In genomic region chr16:14565688-14566025, GRCh38 we compare ENCODE assay signal across 25 cellular contexts.
DNase-seq lines count a peak whose midpoint lies in the region; ATAC-seq, FAIRE-seq and TF ChIP-seq lines count a peak whose summit lies in the region.
"Had no signal": no experiment of that assay in that cellular context is flagged by ENCODE, and none has a peak within 500 bp of the region (broad histone marks: within the 10 kb centered on the region; RNA-seq: fewer than 3 reads in every experiment).

No MANE protein-coding gene starts in this region.

- TF ChIP-seq CTCF in A549 (IDR thresholded peaks at IDR 0.05) (no peak), body of pancreas (IDR thresholded peaks at IDR 0.05) (no peak), OCI-LY7 (conservative IDR thresholded peaks at IDR 0.05; ENCODE audit: low read length) (no peak)

- in situ Hi-C loops in KBM-7 (cut with MboI; ENCODE audit: low pct_unique_long_range_greater_than_20kb, low sequenced_read_pairs), result no loop called here

- H3K4me2 ChIP-seq in A549 (peak overlapping the region; percentile 76), OCI-LY7 (ENCODE audit: low read length) (no peak overlapping the region)
- H3K4me2 ChIP-seq: BLaER1, neural progenitor cell had no signal

- TF ChIP-seq RAD21 in A549 (conservative IDR thresholded peaks at IDR 0.05 in 1 of 2, IDR thresholded peaks at IDR 0.05 in 1 of 2), result no peak

- CTCF ChIA-PET in A549 (lab: Yijun Ruan, JAX), result interaction anchor here (1.5 kb wide), 1 partner anchor 36 kb away, joined by 8 read pairs; no protein-coding TSS in a partner anchor
- CTCF ChIA-PET in OCI-LY7 (lab: Charles Lee; ENCODE audit: unreplicated experiment), result no interaction called here

- FAIRE-seq in A549 (lab: Jason Lieb, UNC) (no peak), GM12892 (lab: Jason Lieb, UNC) (no peak)
- FAIRE-seq: astrocyte, D721Med had no signal

- peak overlapping the region; percentile 71 to 78 for H3K27ac ChIP-seq in A549
- H3K27ac ChIP-seq in KOPT-K1 (ENCODE audit: low read depth, low read length, poor library complexity, severe bottlenecking), result peak overlapping the region; percentile 55
- H3K27ac ChIP-seq in body of pancreas, result peak overlapping the region in 3 of 4 donors; percentile 44 to 72 (median 45)
- peak overlapping the region; percentile 50 for H3K27ac ChIP-seq in muscle layer of colon (ENCODE audit: low read depth, low read length)
- H3K27ac ChIP-seq in OCI-LY7 (ENCODE audit: low read depth, low read length, poor library complexity, severe bottlenecking), result no peak overlapping the region
- H3K27ac ChIP-seq: BLaER1, foreskin keratinocyte, heart right ventricle, neural progenitor cell, upper lobe of left lung had no signal

- H3K36me3 ChIP-seq in KOPT-K1 (ENCODE audit: insufficient read depth, low read length), result peaks cover 13% of the 10 kb centered on the region
- H3K36me3 ChIP-seq in body of pancreas (replicated peaks in 1 of 2; ENCODE audit: insufficient read depth in 1 of 2, low read depth in 2 of 2), result no peaks in the 10 kb centered on the region
- no peaks in the 10 kb centered on the region for H3K36me3 ChIP-seq in muscle layer of colon (ENCODE audit: insufficient read depth, low read length)
- H3K36me3 ChIP-seq in OCI-LY7 (ENCODE audit: insufficient read depth, low read length), result peaks cover 56% of the 10 kb centered on the region
- H3K36me3 ChIP-seq: neural progenitor cell, upper lobe of left lung had no signal

- H3K4me1 ChIP-seq in A549 (peaks cover 62% of the 10 kb centered on the region), body of pancreas (peaks cover 53% of the 10 kb centered on the region), muscle layer of colon (ENCODE audit: insufficient read depth, low read length) (peaks cover 38% of the 10 kb centered on the region), OCI-LY7 (ENCODE audit: insufficient read depth, low read length, poor library complexity, severe bottlenecking) (no peaks in the 10 kb centered on the region)

- no TSS peak for BruUV-seq in OCI-LY7 (replicated peaks; lab: Mats Ljungman, UMichigan)

- no peak for TF ChIP-seq EP300 in A549 (IDR thresholded peaks at IDR 0.05)

- no peak for DNase-seq in A549 (ENCODE audit: low read depth in 1 of 2, low spot score in 1 of 2)
- no peak for DNase-seq in body of pancreas
- DNase-seq in GM12892 (ENCODE audit: insufficient read length), result no peak
- DNase-seq in OCI-LY7 (ENCODE audit: low spot score), result no peak
- DNase-seq in KBM-7, result no peak
- DNase-seq in kidney tubule cell (ENCODE audit: low spot score), result no peak
- DNase-seq: ACHN; activated CD4-positive, alpha-beta T cell treated with anti-CD3 and anti-CD28 coated beads, Interleukin-2, amount 50 U/mL, for 4 hours; activated CD4-positive, CD25-positive, alpha-beta regulatory T cell; activated naive CD8-positive, alpha-beta T cell treated with anti-CD3 and anti-CD28 coated beads for 36 hours; cerebellar nuclear complex; HCEC 1CT; heart right ventricle; NCI-H446 treated with DMSO at 0.1 percent for 48 hours; SIG-M5; stimulated activated CD8-positive, alpha-beta memory T cell treated with anti-CD3 and anti-CD28 coated beads, Interleukin-4, amount 100 ng/mL, for 48 hours; upper lobe of left lung had no signal

- H3K4me3 ChIP-seq in A549 (no peak overlapping the region), body of pancreas (no peak overlapping the region), muscle layer of colon (ENCODE audit: low read depth in 1 of 2, low read length in 2 of 2) (no peak overlapping the region), OCI-LY7 (ENCODE audit: low read depth, low read length, poor library complexity, severe bottlenecking) (no peak overlapping the region)
- H3K4me3 ChIP-seq: BLaER1, heart right ventricle, neural progenitor cell, upper lobe of left lung had no signal

- POLR2A ChIA-PET in A549 (lab: Yijun Ruan, JAX) (interaction anchor here (0.5 kb wide), 1 partner anchor 25 kb away, joined by 6 read pairs; no protein-coding TSS in a partner anchor), OCI-LY7 (lab: Charles Lee) (no interaction called here)

- no peak overlapping the region for H3K9ac ChIP-seq in muscle layer of colon (ENCODE audit: low read length)
- H3K9ac ChIP-seq: BLaER1, neural progenitor cell had no signal

- intact Hi-C loops in body of pancreas (cut with DNase I), result no loop called here
- intact Hi-C loops in OCI-LY7 (cut with micrococcal nuclease; ENCODE audit: unreplicated experiment), result no loop called here

- TF ChIP-seq POLR2A in A549 (IDR thresholded peaks at IDR 0.05; ENCODE audit: low read length) (no peak), body of pancreas (IDR thresholded peaks at IDR 0.05) (no peak), GM12892 (IDR thresholded peaks at IDR 0.05; ENCODE audit: low read depth, low read length) (no peak)

- ATAC-seq in A549, result peak in 1 of 2 experiments; percentile 40; a peak in 3 of 6 replicates
- no peak for ATAC-seq in body of pancreas
- ATAC-seq: esophagus mucosa, foreskin keratinocyte, heart right ventricle had no signal

- H3K27me3 ChIP-seq in body of pancreas, result no peaks in the 10 kb centered on the region
- H3K27me3 ChIP-seq in muscle layer of colon (ENCODE audit: control insufficient read depth in 1 of 2, insufficient read depth in 2 of 2, low read length in 2 of 2), result no peaks in the 10 kb centered on the region
- H3K27me3 ChIP-seq: BLaER1, foreskin keratinocyte, heart right ventricle, neural progenitor cell, upper lobe of left lung had no signal

- no peak overlapping the region for H2AFZ ChIP-seq in OCI-LY7 (ENCODE audit: low read length)
- H2AFZ ChIP-seq: neural progenitor cell had no signal

- H3K9me2 ChIP-seq in OCI-LY7 (ENCODE audit: insufficient read depth, low read length), result no peaks in the 10 kb centered on the region

- no peaks in the 10 kb centered on the region for H4K20me1 ChIP-seq in OCI-LY7 (ENCODE audit: insufficient read depth, low read length)
- H4K20me1 ChIP-seq: BLaER1 had no signal

- H3K79me2 ChIP-seq in OCI-LY7 (ENCODE audit: insufficient read depth, low read depth, low read length), result no peaks in the 10 kb centered on the region

- no peaks in the 10 kb centered on the region for H3K9me3 ChIP-seq in A549
- no peaks in the 10 kb centered on the region for H3K9me3 ChIP-seq in KOPT-K1 (ENCODE audit: insufficient read depth, low read length, poor library complexity, severe bottlenecking)
- H3K9me3 ChIP-seq in body of pancreas, result no peaks in the 10 kb centered on the region
- no peaks in the 10 kb centered on the region for H3K9me3 ChIP-seq in muscle layer of colon (ENCODE audit: low read length)
- no peaks in the 10 kb centered on the region for H3K9me3 ChIP-seq in OCI-LY7 (ENCODE audit: low read length)
- H3K9me3 ChIP-seq: BLaER1, heart right ventricle, upper lobe of left lung had no signal

- 58% methylated on average over 2 of the region's 2 CpGs for WGBS in A549 (ENCODE audit: missing lambda C conversion rate)
- 50 to 71% methylated on average over 2 of the region's 2 CpGs for WGBS in body of pancreas, 2 donors

TF ChIP-seq in A549, 52 proteins besides CTCF, POLR2A, EP300 and RAD21:
- TF ChIP-seq POLR2AphosphoS2 (conservative IDR thresholded peaks at IDR 0.05; ENCODE audit: low read length) (no peak), HDAC2 (IDR thresholded peaks at IDR 0.05) (no peak), MAZ (IDR thresholded peaks at IDR 0.05; ENCODE audit: borderline replicate concordance, low read depth, low read length) (no peak), ESRRA (IDR thresholded peaks at IDR 0.05; ENCODE audit: borderline replicate concordance, low read length) (no peak), KDM5A (IDR thresholded peaks at IDR 0.05) (no peak), EHMT2 (IDR thresholded peaks at IDR 0.05; ENCODE audit: low read depth) (no peak), PBX3 (IDR thresholded peaks at IDR 0.05) (no peak), FOXS1 (CRISPR knock-in tag; IDR thresholded peaks at IDR 0.05) (no peak), SMC3 (IDR thresholded peaks at IDR 0.05) (no peak), REST (IDR thresholded peaks at IDR 0.05) (no peak), JUN (IDR thresholded peaks at IDR 0.05) (no peak)
